Comparison of ENCODE assay signal across 9 cellular contexts in genomic region chr4:5824635-5825034, GRCh38.
A peak's percentile ranks its signal among the peaks of the same experiment; 100 is the strongest.
DNase-seq lines count a peak whose midpoint lies in the region; ATAC-seq and TF ChIP-seq lines count a peak whose summit lies in the region.
"Had no signal": no experiment of that assay in that cellular context is flagged by ENCODE, and none has a peak within 500 bp of the region (broad histone marks: within the 10 kb centered on the region; RNA-seq: fewer than 3 reads in every experiment).

No MANE protein-coding gene starts in this region.

- POLR2A ChIA-PET in AG04450 (lab: Yijun Ruan, JAX) = no interaction called here
- POLR2A ChIA-PET in Panc1 (lab: Charles Lee) = interaction anchor here (0.6 kb wide), 1 partner anchor 13 kb away, joined by 6 read pairs; no protein-coding TSS in a partner anchor

- TF ChIP-seq CTCF in AG04450 (IDR thresholded peaks at IDR 0.05; ENCODE audit: low read depth, low read length) (peak; percentile 67), GM12865 (IDR thresholded peaks at IDR 0.05; ENCODE audit: insufficient read depth, low read depth, low read length, missing control alignments) (peak; percentile 41), Panc1 (IDR thresholded peaks at IDR 0.05) (peak; percentile 76), foreskin keratinocyte (conservative IDR thresholded peaks at IDR 0.05) (peak; percentile 63), prostate gland (IDR thresholded peaks at IDR 0.05) (peak in 1 of 4 experiments; percentile 27)

- CTCF ChIA-PET in AG04450 (lab: Charles Lee) (interaction anchor here (0.9 to 3.1 kb wide), 3 partner anchors 12 to 425 kb away, joined by 3 to 13 read pairs (median 5); no protein-coding TSS in a partner anchor), Panc1 (lab: Charles Lee) (no interaction called here)

- H3K27me3 ChIP-seq in AG04450 (ENCODE audit: control insufficient read depth, insufficient read depth, low read length) (no peaks in the 10 kb centered on the region), Panc1 (ENCODE audit: control insufficient read depth, insufficient read depth, low read length) (no peaks in the 10 kb centered on the region), foreskin keratinocyte (no peaks in the 10 kb centered on the region), prostate gland (replicated peaks; ENCODE audit: insufficient read depth) (no peaks in the 10 kb centered on the region)

- H3K4me3 ChIP-seq in AG04450 (ENCODE audit: low read depth, low read length) (no peak overlapping the region), GM12865 (ENCODE audit: low read depth, low read length) (no peak overlapping the region), Panc1 (ENCODE audit: low read depth in 2 of 2, low read length in 2 of 2) (no peak overlapping the region), prostate gland (no peak overlapping the region)

- in situ Hi-C loops in Panc1 (cut with HindIII; ENCODE audit: low pct_unique_long_range_greater_than_20kb, low sequenced_read_pairs) = no loop called here

- intact Hi-C loops in Panc1 (cut with micrococcal nuclease; ENCODE audit: unreplicated experiment) (no loop called here), prostate gland (cut with DNase I) (no loop called here), sciatic nerve (cut with DNase I) (no loop called here)

- ATAC-seq in Panc1 (peak; percentile 75; the same call in 1 of the 2 replicates), foreskin keratinocyte (peak; percentile 31), sciatic nerve (no peak), HG03460 (IDR thresholded peaks at IDR 0.05; ENCODE audit: unreplicated experiment) (no peak)

- H3K9me3 ChIP-seq in AG04450 (ENCODE audit: control insufficient read depth, insufficient read depth, low read length) (no peaks in the 10 kb centered on the region), Panc1 (ENCODE audit: control insufficient read depth, insufficient read depth, low read depth, low read length) (no peaks in the 10 kb centered on the region), prostate gland (no peaks in the 10 kb centered on the region)

- H3K4me1 ChIP-seq in Panc1 (ENCODE audit: control insufficient read depth, insufficient read depth, low read length) (no peaks in the 10 kb centered on the region), foreskin keratinocyte (no peaks in the 10 kb centered on the region), prostate gland (replicated peaks) (no peaks in the 10 kb centered on the region)

- H3K27ac ChIP-seq in AG04450 (ENCODE audit: low read depth, low read length) (no peak overlapping the region), Panc1 (ENCODE audit: low read length) (no peak overlapping the region), foreskin keratinocyte (no peak overlapping the region), prostate gland (no peak overlapping the region)

- 72% methylated on average over 6 of the region's 6 CpGs for WGBS in prostate gland

- H3K36me3 ChIP-seq in Panc1 (ENCODE audit: control insufficient read depth, insufficient read depth, low read length) (no peaks in the 10 kb centered on the region), prostate gland (no peaks in the 10 kb centered on the region)

- TF ChIP-seq POLR2A in prostate gland (IDR thresholded peaks at IDR 0.05) = no peak

- no TSS peak for BruUV-seq in Panc1 (replicated peaks; lab: Mats Ljungman, UMichigan)

- DNase-seq in AG04450 (ENCODE audit: low read depth, low spot score) = no peak
- DNase-seq in GM12865 (ENCODE audit: low read depth) = peak; percentile 16
- no peak for DNase-seq in Panc1 (ENCODE audit: low read depth, low spot score)
- DNase-seq in foreskin keratinocyte = peak in 1 of 2 donors; percentile 16
- DNase-seq in OCI-M2 (lab: John Stamatoyannopoulos, UW; ENCODE audit: unreplicated experiment) = no peak
- DNase-seq in prostate gland (ENCODE audit: low spot score) = no peak
- DNase-seq in sciatic nerve (ENCODE audit: low spot score) = no peak
- DNase-seq: stimulated activated naive B cell treated with anti-CD40 and anti-IgM and Interleukin-4, amounts not matched to agents 10 μg/mL and 1 μg/mL and 100 μg/mL, for 72 hours had no signal

Comparison
In these comparisons a context has a peak if more than half of its experiments do, and no peak if none do; other contexts are left out.
1. ATAC-seq: peak in Panc1 (single experiment) and foreskin keratinocyte (single experiment); none in sciatic nerve (single experiment) and HG03460 (single experiment).